In genomic region chr10:74000892-74001669, GRCh38 we compare ENCODE assay signal across 11 cellular contexts. TPM values are rescaled to one million over a fixed set of nuclear protein-coding genes. Genes with fewer than 3 reads are reported as not detected.
DNase-seq lines count a peak whose midpoint lies in the region; TF ChIP-seq lines count a peak whose summit lies in the region.
"Had no signal": no experiment of that assay in that cellular context is flagged by ENCODE, and none has a peak within 500 bp of the region (broad histone marks: within the 10 kb centered on the region; RNA-seq: fewer than 3 reads in every experiment).

No MANE protein-coding gene starts in this region.

- peaks cover 76% of the 10 kb centered on the region for H3K79me2 ChIP-seq in Karpas-422 (ENCODE audit: low read length)

- no peaks in the 10 kb centered on the region for H3K9me3 ChIP-seq in Karpas-422 (ENCODE audit: low read length)

- H3K4me3 ChIP-seq in AG10803 (ENCODE audit: low read length) (peak overlapping the region; percentile 98), Karpas-422 (ENCODE audit: low read length) (no peak overlapping the region)

- H3K9me3 Mint-ChIP-seq in endothelial cell (ENCODE audit: unreplicated experiment): no peaks in the 10 kb centered on the region
- no peaks in the 10 kb centered on the region for H3K9me3 Mint-ChIP-seq in nephron

- no peaks in the 10 kb centered on the region for H3K27me3 ChIP-seq in Karpas-422 (ENCODE audit: low read length)

- H3K27ac ChIP-seq in Karpas-422 (ENCODE audit: low read length): 0 out of 2 replicates have a peak overlapping the region, but pooled peaks have one; percentile 22

- H3K4me3 Mint-ChIP-seq in endothelial cell (ENCODE audit: unreplicated experiment) (peak overlapping the region; percentile 99), nephron (peak overlapping the region; percentile 55 to 100 (median 98))

- peak overlapping the region; percentile 76 for H3K27ac Mint-ChIP-seq in endothelial cell (ENCODE audit: unreplicated experiment)
- H3K27ac Mint-ChIP-seq in nephron: peak overlapping the region; percentile 14 to 69 (median 46)

- H3K9ac ChIP-seq in Karpas-422 (ENCODE audit: low read length): no peak overlapping the region

- H2AFZ ChIP-seq in Karpas-422 (ENCODE audit: low read length): no peak overlapping the region

- no peaks in the 10 kb centered on the region for H3K36me3 ChIP-seq in Karpas-422 (ENCODE audit: insufficient read depth, low read length)

- no peaks in the 10 kb centered on the region for H4K20me1 ChIP-seq in Karpas-422 (ENCODE audit: insufficient read depth, low read depth, low read length)

- TF ChIP-seq CTCF in AG10803 (conservative IDR thresholded peaks at IDR 0.05; ENCODE audit: low read length) (no peak), endothelial cell (IDR thresholded peaks at IDR 0.05; ENCODE audit: unreplicated experiment) (no peak), nephron (IDR thresholded peaks at IDR 0.05; ENCODE audit: unreplicated experiment in 3 of 3) (no peak)

- peaks cover 32% of the 10 kb centered on the region for H3K4me1 Mint-ChIP-seq in endothelial cell (ENCODE audit: unreplicated experiment)
- H3K4me1 Mint-ChIP-seq in nephron: peaks cover 32% of the 10 kb centered on the region

- H3K36me3 Mint-ChIP-seq in endothelial cell (ENCODE audit: low read depth, unreplicated experiment) (peaks cover 13% of the 10 kb centered on the region), nephron (ENCODE audit: low read depth) (peaks cover 11% of the 10 kb centered on the region)

- H3K27me3 Mint-ChIP-seq in endothelial cell (ENCODE audit: unreplicated experiment) (peaks cover 17% of the 10 kb centered on the region), nephron (ENCODE audit: low read depth) (no peaks in the 10 kb centered on the region)

- peaks cover 72% of the 10 kb centered on the region for H3K4me1 ChIP-seq in Karpas-422 (ENCODE audit: low read length)

- peak overlapping the region; percentile 13 for H3K4me2 ChIP-seq in Karpas-422 (ENCODE audit: low read depth, low read length, poor library complexity, severe bottlenecking)

- H3K9me2 ChIP-seq in Karpas-422 (replicated peaks; ENCODE audit: insufficient read depth, low read length): no peaks in the 10 kb centered on the region

- DNase-seq in AG10803 (ENCODE audit: low read depth) (no peak), Karpas-422 (no peak), endothelial cell (ENCODE audit: low spot score) (no peak), glomerular visceral epithelial cell (ENCODE audit: extremely low spot score) (no peak), ureter (ENCODE audit: low spot score) (no peak), NCI-H526 (lab: John Stamatoyannopoulos, UW) (no peak)
- DNase-seq in activated effector memory CD4-positive, alpha-beta T cell treated with anti-CD3 and anti-CD28 coated beads, Interleukin-2, amount 50 U/mL, for 16 hours: no peak
- DNase-seq: activated CD4-positive, alpha-beta T cell treated with anti-CD3 and anti-CD28 coated beads, Interleukin-2, amount 50 U/mL, for 4 hours; NK-92 treated with Interleukin-12 subunit alpha and Interleukin-12 subunit beta, amount 100 ng/mL, for 24 hours; stimulated activated CD4-positive, alpha-beta T cell treated with anti-CD3 and anti-CD28 coated beads, Interleukin-2, amount 100 ng/mL, for 48 hours had no signal

RNA-seq across cellular contexts. Expression of gene VCL, which starts 3.2 kb away (rescaled TPM):
- 37.6 and 50.5 TPM in 2 replicates for total RNA-seq in Karpas-422 (2014; rRNA removed; shearing (Covaris generic); ENCODE audit: low replicate concordance)
- 200 TPM for total RNA-seq in endothelial cell (ENCODE audit: unreplicated experiment)
- 256 TPM for total RNA-seq in ureter
